ENCODE assay signal across 1 cellular context in genomic region chr15:63608989-63609388, GRCh38.
TF ChIP-seq lines count a peak whose summit lies in the region.

No MANE protein-coding gene starts in this region.

TF ChIP-seq in IMR-90, 13 proteins besides CTCF, POLR2A, EP300 and RAD21 (continued from another document):
- TF ChIP-seq MXI1 (IDR thresholded peaks at IDR 0.05; ENCODE audit: borderline replicate concordance, low read depth, low read length): no peak
- TF ChIP-seq ELK1 (IDR thresholded peaks at IDR 0.05; ENCODE audit: borderline replicate concordance, low read depth, low read length): no peak
- TF ChIP-seq FOS (IDR thresholded peaks at IDR 0.05; ENCODE audit: low read depth, low read length): no peak
- no peak for TF ChIP-seq RFX5 (IDR thresholded peaks at IDR 0.05; ENCODE audit: low read depth, low read length)
- TF ChIP-seq MAFK (IDR thresholded peaks at IDR 0.05; ENCODE audit: low read depth, low read length): no peak
- no peak for TF ChIP-seq CEBPB (IDR thresholded peaks at IDR 0.05; ENCODE audit: low read depth, low read length)
- no peak for TF ChIP-seq USF2 (IDR thresholded peaks at IDR 0.05; ENCODE audit: low read depth, low read length)
- TF ChIP-seq BHLHE40 (IDR thresholded peaks at IDR 0.05; ENCODE audit: low read depth, low read length): no peak
- no peak for TF ChIP-seq MAZ (IDR thresholded peaks at IDR 0.05; ENCODE audit: borderline replicate concordance, low read depth, low read length)
- TF ChIP-seq SMC3 (IDR thresholded peaks at IDR 0.05; ENCODE audit: low read depth, low read length): no peak
- no peak for TF ChIP-seq NFE2L2 (IDR thresholded peaks at IDR 0.05; ENCODE audit: low read depth, low read length)
